In the genomic region with DNA sequence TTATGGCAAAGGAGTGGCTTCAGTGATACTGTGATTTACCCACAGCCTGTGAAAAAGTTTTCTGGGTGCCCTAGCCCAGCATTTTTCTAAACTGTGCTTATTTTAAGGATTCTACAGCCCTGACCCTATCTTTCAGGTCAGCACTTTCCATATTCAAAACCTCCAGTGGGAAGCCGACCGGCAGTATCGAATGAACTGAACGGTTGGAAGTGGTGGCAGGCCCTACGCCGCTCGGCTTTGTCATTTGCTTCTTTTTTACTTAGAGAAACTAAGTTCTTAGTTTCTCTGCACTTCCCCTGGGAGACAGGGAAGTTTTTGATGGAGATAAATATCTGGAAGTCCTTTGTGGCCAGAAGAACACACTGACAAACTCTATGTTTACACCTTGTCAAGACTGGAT, we compare ENCODE assay signal across 10 cellular contexts. TPM values are rescaled to one million over a fixed set of nuclear protein-coding genes. Genes with fewer than 3 reads are reported as not detected.
DNase-seq lines count a peak whose midpoint lies in the region; ATAC-seq, FAIRE-seq and TF ChIP-seq lines count a peak whose summit lies in the region.
"Had no signal": no experiment of that assay in that cellular context is flagged by ENCODE, and none has a peak within 500 bp of the region (broad histone marks: within the 10 kb centered on the region; RNA-seq: fewer than 3 reads in every experiment).

No MANE protein-coding gene starts in this region.

- FAIRE-seq in keratinocyte (lab: Jason Lieb, UNC) (no peak), GM12892 (lab: Jason Lieb, UNC) (no peak)

- H3K9me3 Mint-ChIP-seq in activated T-cell treated with anti-CD3 and anti-CD28 coated beads, Interleukin-2, amount 50 U/mL, for 24 hours = no peaks in the 10 kb centered on the region
- no peaks in the 10 kb centered on the region for H3K9me3 Mint-ChIP-seq in activated CD8-positive, alpha-beta T cell treated with anti-CD3 and anti-CD28 coated beads for 36 hours

- H3K27me3 ChIP-seq in keratinocyte (ENCODE audit: control insufficient read depth, extremely low read depth, insufficient read depth, low read length) (peaks cover 8% of the 10 kb centered on the region), stomach (peaks cover 0 to 28% (median 5%) of the 10 kb centered on the region in 3 donors)

- H3K4me1 Mint-ChIP-seq in activated T-cell treated with anti-CD3 and anti-CD28 coated beads, Interleukin-2, amount 50 U/mL, for 24 hours (ENCODE audit: low read depth) = peaks cover 24% of the 10 kb centered on the region
- peaks cover 12% of the 10 kb centered on the region for H3K4me1 Mint-ChIP-seq in activated CD8-positive, alpha-beta T cell treated with anti-CD3 and anti-CD28 coated beads for 36 hours (ENCODE audit: low read depth)

- no peak overlapping the region for H3K27ac Mint-ChIP-seq in activated T-cell treated with anti-CD3 and anti-CD28 coated beads, Interleukin-2, amount 50 U/mL, for 24 hours
- H3K27ac Mint-ChIP-seq in activated CD8-positive, alpha-beta T cell treated with anti-CD3 and anti-CD28 coated beads for 36 hours = no peak overlapping the region

- no peak overlapping the region for H3K9ac ChIP-seq in keratinocyte (ENCODE audit: control insufficient read depth, extremely low read depth, insufficient read depth, low read length)

- H3K9me1 ChIP-seq in keratinocyte (ENCODE audit: control insufficient read depth, extremely low read depth, insufficient read depth, low read length) = no peaks in the 10 kb centered on the region

- peaks cover 24% of the 10 kb centered on the region for H3K27me3 Mint-ChIP-seq in activated T-cell treated with anti-CD3 and anti-CD28 coated beads, Interleukin-2, amount 50 U/mL, for 24 hours
- peaks cover 18% of the 10 kb centered on the region for H3K27me3 Mint-ChIP-seq in activated CD8-positive, alpha-beta T cell treated with anti-CD3 and anti-CD28 coated beads for 36 hours

- dilution Hi-C loops in keratinocyte (cut with MboI; ENCODE audit: extremely low pct_ligation_motif_present, low sequenced_read_pairs) = no loop called here

- TF ChIP-seq POLR2A in stomach (IDR thresholded peaks at IDR 0.05) (no peak), GM12892 (IDR thresholded peaks at IDR 0.05; ENCODE audit: low read depth, low read length) (no peak)

- 63 to 84% (median 81%) methylated on average over 7 of the region's 7 CpGs for WGBS in stomach, 5 donors

- no peak for ATAC-seq in activated CD8-positive, alpha-beta T cell treated with anti-CD3 and anti-CD28 coated beads for 36 hours
- ATAC-seq in HG02642 (IDR thresholded peaks at IDR 0.05; ENCODE audit: poor library complexity, unreplicated experiment) = no peak

- intact Hi-C loops in activated CD8-positive, alpha-beta T cell treated with anti-CD3 and anti-CD28 coated beads for 36 hours (cut with micrococcal nuclease) = no loop called here
- intact Hi-C loops in stomach (cut with DNase I; ENCODE audit: low total_unique reads) = no loop called here

- H3K9me3 ChIP-seq in keratinocyte (ENCODE audit: control insufficient read depth, low read depth, low read length) = no peaks in the 10 kb centered on the region
- no peaks in the 10 kb centered on the region for H3K9me3 ChIP-seq in stomach
- H3K9me3 ChIP-seq: esophagus squamous epithelium had no signal

- H3K4me3 Mint-ChIP-seq in activated T-cell treated with anti-CD3 and anti-CD28 coated beads, Interleukin-2, amount 50 U/mL, for 24 hours = peak overlapping the region; percentile 77
- H3K4me3 Mint-ChIP-seq in activated CD8-positive, alpha-beta T cell treated with anti-CD3 and anti-CD28 coated beads for 36 hours = peak overlapping the region; percentile 66

- H3K79me2 ChIP-seq in keratinocyte (ENCODE audit: control insufficient read depth, insufficient read depth, low read length) = no peaks in the 10 kb centered on the region

- H3K36me3 ChIP-seq in keratinocyte (ENCODE audit: control insufficient read depth in 2 of 2, extremely low read depth in 1 of 2, insufficient read depth in 2 of 2, low read length in 2 of 2) (no peaks in the 10 kb centered on the region), stomach (no peaks in the 10 kb centered on the region)
- H3K36me3 ChIP-seq: esophagus squamous epithelium had no signal

- CTCF ChIA-PET in activated CD8-positive, alpha-beta T cell treated with anti-CD3 and anti-CD28 coated beads for 36 hours (lab: Charles Lee) = interaction anchor here (0.9 to 1.5 kb wide), 3 partner anchors 59 to 71 kb away, joined by 3 to 7 read pairs (median 3); no protein-coding TSS in a partner anchor

- H4K20me1 ChIP-seq in keratinocyte (ENCODE audit: control insufficient read depth, extremely low read depth, insufficient read depth, low read length) = no peaks in the 10 kb centered on the region

- H2AFZ ChIP-seq in keratinocyte (ENCODE audit: control insufficient read depth, low read length) = no peak overlapping the region

- H3K4me3 ChIP-seq in keratinocyte (ENCODE audit: control insufficient read depth in 2 of 3, extremely low read depth in 1 of 3, insufficient read depth in 2 of 3, low read depth in 1 of 3, low read length in 3 of 3) = no peak overlapping the region
- H3K4me3 ChIP-seq in stomach = peak overlapping the region; percentile 51 to 71 (median 57)

- H3K27ac ChIP-seq in keratinocyte (ENCODE audit: control insufficient read depth, insufficient read depth, low read length) = no peak overlapping the region
- peak overlapping the region in 1 of 5 donors; percentile 15 for H3K27ac ChIP-seq in stomach

- peak overlapping the region; percentile 88 for H3K4me2 ChIP-seq in keratinocyte (ENCODE audit: control insufficient read depth, extremely low read depth, insufficient read depth, low read depth, low read length)

- no peak for TF ChIP-seq EP300 in stomach (IDR thresholded peaks at IDR 0.05)

- POLR2A ChIA-PET in activated CD8-positive, alpha-beta T cell treated with anti-CD3 and anti-CD28 coated beads for 36 hours (lab: Charles Lee) = interaction anchor here (0.8 to 3.0 kb wide), 3 partner anchors 56 to 108 kb away, joined by 3 to 13 read pairs (median 4); a partner anchor contains a TSS

- peaks cover 2% of the 10 kb centered on the region for H3K4me1 ChIP-seq in keratinocyte (ENCODE audit: control insufficient read depth, extremely low read depth, insufficient read depth, low read length)
- peaks cover 14 to 27% (median 23%) of the 10 kb centered on the region in 4 donors for H3K4me1 ChIP-seq in stomach

- H3K36me3 Mint-ChIP-seq in activated T-cell treated with anti-CD3 and anti-CD28 coated beads, Interleukin-2, amount 50 U/mL, for 24 hours (ENCODE audit: low read depth) = no peaks in the 10 kb centered on the region
- H3K36me3 Mint-ChIP-seq in activated CD8-positive, alpha-beta T cell treated with anti-CD3 and anti-CD28 coated beads for 36 hours (ENCODE audit: low read depth) = no peaks in the 10 kb centered on the region

- no peak for DNase-seq in activated T-cell treated with anti-CD3 and anti-CD28 coated beads, Interleukin-2, amount 50 U/mL, for 24 hours
- DNase-seq in activated T-cell treated with anti-CD3 and anti-CD28 coated beads for 4 hours = no peak
- DNase-seq in activated CD8-positive, alpha-beta T cell treated with anti-CD3 and anti-CD28 coated beads for 36 hours = no peak
- DNase-seq in keratinocyte (ENCODE audit: low read depth, low spot score) = no peak
- DNase-seq in stomach = no peak
- no peak for DNase-seq in NCI-H2107 treated with DMSO at 0.1 percent for 48 hours (lab: John Stamatoyannopoulos, UW; ENCODE audit: unreplicated experiment)
- no peak for DNase-seq in GM12892 (ENCODE audit: insufficient read length)
- DNase-seq: esophagus squamous epithelium, NCI-H1417 treated with DMSO at 0.1 percent for 48 hours had no signal

- TF ChIP-seq CTCF in activated CD8-positive, alpha-beta T cell treated with anti-CD3 and anti-CD28 coated beads for 36 hours (IDR thresholded peaks at IDR 0.05) = no peak
- TF ChIP-seq CTCF in keratinocyte (optimal IDR thresholded peaks at IDR 0.05 in 1 of 3, IDR thresholded peaks at IDR 0.05 in 1 of 3, conservative IDR thresholded peaks at IDR 0.05 in 1 of 3; ENCODE audit: extremely low read depth in 1 of 3, insufficient read depth in 2 of 3, low read length in 3 of 3) (no peak), stomach (IDR thresholded peaks at IDR 0.05) (no peak)

RNA-seq across cellular contexts. Expression of a gene that starts 1.0 kb away (rescaled TPM):
- total RNA-seq in activated CD8-positive, alpha-beta T cell treated with anti-CD3 and anti-CD28 coated beads for 36 hours = 1 to 10 TPM; 4.7 to 6.0 TPM
- 4.0 to 5.1 TPM (median 4.3 TPM) in 3 replicates for polyA plus RNA-seq in keratinocyte
- 3.0 TPM for polyA plus RNA-seq in keratinocyte (2011; ENCODE audit: low read depth)
- polyA plus RNA-seq in keratinocyte (2011; cell fraction: cytosol; rRNA removed) = 3.3 and 3.4 TPM in 2 replicates
- polyA plus RNA-seq in keratinocyte (2011; cell fraction: nucleus; rRNA removed) = 8.3 and 9.0 TPM in 2 replicates
- polyA plus RNA-seq in keratinocyte (2012; ENCODE audit: low replicate concordance) = 4.3 and 8.0 TPM in 2 replicates
- 4.4 to 5.6 TPM (median 5.4 TPM) in 3 replicates for polyA minus RNA-seq in keratinocyte
- 4.2 TPM for polyA minus RNA-seq in keratinocyte (2011; cell fraction: cytosol; rRNA and poly(A)+ RNA removed)
- polyA minus RNA-seq in keratinocyte (2011; cell fraction: nucleus; rRNA and poly(A)+ RNA removed) = 5.8 and 6.1 TPM in 2 replicates
- 10 to 100 TPM in 2 of 5 donors, 1 to 10 TPM in 3; 4.7 to 19.2 (median 9.1) TPM for total RNA-seq in stomach
- 1 to 10 TPM; 2.1 to 4.2 (median 2.8) TPM for polyA plus RNA-seq in stomach
- 0.19 TPM for polyA plus RNA-seq in GM12892 (2012; ENCODE audit: missing spikeins)

RNA-seq across cellular contexts. Expression of a gene that starts 56.6 kb away (rescaled TPM):
- 10 to 100 TPM; 11.2 to 11.9 TPM for total RNA-seq in activated CD8-positive, alpha-beta T cell treated with anti-CD3 and anti-CD28 coated beads for 36 hours
- polyA plus RNA-seq in keratinocyte (2.2 to 4.6 TPM (median 3.0 TPM) in 3 replicates), stomach (under 1 TPM in 1 of 3 donors, not detected in 2; 0.08 TPM)
- 1.4 TPM for polyA plus RNA-seq in keratinocyte (2011; ENCODE audit: low read depth)
- polyA plus RNA-seq in keratinocyte (2011; cell fraction: cytosol; rRNA removed) = 1.7 and 1.9 TPM in 2 replicates
- polyA plus RNA-seq in keratinocyte (2011; cell fraction: nucleus; rRNA removed) = 16.2 and 20.9 TPM in 2 replicates
- 2.8 and 4.0 TPM in 2 replicates for polyA plus RNA-seq in keratinocyte (2012; ENCODE audit: low replicate concordance)
- 1.5 to 2.6 TPM (median 2.5 TPM) in 3 replicates for polyA minus RNA-seq in keratinocyte
- 1.9 TPM for polyA minus RNA-seq in keratinocyte (2011; cell fraction: cytosol; rRNA and poly(A)+ RNA removed)
- 5.9 and 6.9 TPM in 2 replicates for polyA minus RNA-seq in keratinocyte (2011; cell fraction: nucleus; rRNA and poly(A)+ RNA removed)
- not detected for total RNA-seq in stomach
- 3.6 TPM for polyA plus RNA-seq in GM12892 (2012; ENCODE audit: missing spikeins)

Comparison
In these comparisons a context has a peak if more than half of its experiments do, and no peak if none do; other contexts are left out.
1. H3K4me3 ChIP-seq: peak in stomach (4 of 4); none in keratinocyte (0 of 3).
2. RNA of a gene that starts 56.6 kb away (total RNA-seq): 11.2 to 11.9 TPM in activated CD8-positive, alpha-beta T cell treated with anti-CD3 and anti-CD28 coated beads for 36 hours; not detected in stomach; every median in the first group is over 10 times any median in the second.